ENCODE assay signal across 1 cellular context in genomic region chr9:129495422-129496186, GRCh38.
A peak's percentile ranks its signal among the peaks of the same experiment; 100 is the strongest.
TF ChIP-seq lines count a peak whose summit lies in the region.

No MANE protein-coding gene starts in this region.

TF ChIP-seq in SK-N-SH treated with all-trans-retinoic acid at 6 μM for 48 hours, 23 proteins besides CTCF, POLR2A, EP300 and RAD21 (continued from another document):
- TF ChIP-seq CSDC2 (CRISPR knock-in tag; IDR thresholded peaks at IDR 0.05) (no peak; the same call in 1 of the 2 replicates), ESRRG (CRISPR knock-in tag; IDR thresholded peaks at IDR 0.05) (no peak), PPARA (CRISPR knock-in tag; IDR thresholded peaks at IDR 0.05; ENCODE audit: borderline replicate concordance) (no peak), GLIS3 (CRISPR knock-in tag; IDR thresholded peaks at IDR 0.05) (no peak), BACH2 (CRISPR knock-in tag; IDR thresholded peaks at IDR 0.05; ENCODE audit: borderline replicate concordance) (no peak), SNAI2 (CRISPR knock-in tag; IDR thresholded peaks at IDR 0.05) (peak; percentile 72; the same call in 1 of the 2 replicates), ZFP3 (CRISPR knock-in tag; IDR thresholded peaks at IDR 0.05) (0 out of 2 replicates have a peak, but pooled peaks have one; percentile 62), RARB (CRISPR knock-in tag; IDR thresholded peaks at IDR 0.05) (no peak), ZNF8 (CRISPR knock-in tag; IDR thresholded peaks at IDR 0.05) (no peak), TOX (CRISPR knock-in tag; IDR thresholded peaks at IDR 0.05; ENCODE audit: borderline replicate concordance) (no peak), TCF4 (CRISPR knock-in tag; IDR thresholded peaks at IDR 0.05; ENCODE audit: borderline replicate concordance) (no peak), ARNTL (CRISPR knock-in tag; IDR thresholded peaks at IDR 0.05; ENCODE audit: borderline replicate concordance, low read depth) (no peak), ZNF565 (CRISPR knock-in tag; conservative IDR thresholded peaks at IDR 0.05; ENCODE audit: low read depth) (peak; percentile 73; the same call in 1 of the 2 replicates), ZFP30 (CRISPR knock-in tag; IDR thresholded peaks at IDR 0.05) (no peak)
- TF ChIP-seq, protein P1, sequence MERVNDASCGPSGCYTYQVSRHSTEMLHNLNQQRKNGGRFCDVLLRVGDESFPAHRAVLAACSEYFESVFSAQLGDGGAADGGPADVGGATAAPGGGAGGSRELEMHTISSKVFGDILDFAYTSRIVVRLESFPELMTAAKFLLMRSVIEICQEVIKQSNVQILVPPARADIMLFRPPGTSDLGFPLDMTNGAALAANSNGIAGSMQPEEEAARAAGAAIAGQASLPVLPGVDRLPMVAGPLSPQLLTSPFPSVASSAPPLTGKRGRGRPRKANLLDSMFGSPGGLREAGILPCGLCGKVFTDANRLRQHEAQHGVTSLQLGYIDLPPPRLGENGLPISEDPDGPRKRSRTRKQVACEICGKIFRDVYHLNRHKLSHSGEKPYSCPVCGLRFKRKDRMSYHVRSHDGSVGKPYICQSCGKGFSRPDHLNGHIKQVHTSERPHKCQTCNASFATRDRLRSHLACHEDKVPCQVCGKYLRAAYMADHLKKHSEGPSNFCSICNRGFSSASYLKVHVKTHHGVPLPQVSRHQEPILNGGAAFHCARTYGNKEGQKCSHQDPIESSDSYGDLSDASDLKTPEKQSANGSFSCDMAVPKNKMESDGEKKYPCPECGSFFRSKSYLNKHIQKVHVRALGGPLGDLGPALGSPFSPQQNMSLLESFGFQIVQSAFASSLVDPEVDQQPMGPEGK (CRISPR knock-in tag; IDR thresholded peaks at IDR 0.05; ENCODE audit: borderline replicate concordance) = no peak
